Comparison of ENCODE assay signal across 18 cellular contexts in the genomic region with DNA sequence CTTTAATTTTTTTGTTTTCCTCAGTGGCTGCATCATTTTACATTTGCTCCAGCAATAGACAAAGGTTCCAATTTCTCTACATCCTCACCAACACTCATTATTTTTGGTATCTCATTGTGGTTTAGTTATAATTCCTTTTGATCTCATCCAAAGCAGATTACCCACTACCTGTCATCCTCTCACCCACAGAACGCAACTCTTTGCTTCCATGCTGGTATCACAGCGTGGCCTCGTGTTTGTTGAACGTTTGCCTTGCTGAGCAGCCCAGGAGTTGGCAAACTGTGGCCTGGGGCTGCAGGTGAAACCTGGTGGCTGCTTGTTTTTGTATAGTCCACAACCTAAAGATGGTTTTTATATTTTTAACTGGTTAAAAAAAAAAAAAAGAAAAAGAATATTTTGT.
A peak's percentile ranks its signal among the peaks of the same experiment; 100 is the strongest.
DNase-seq lines count a peak whose midpoint lies in the region; ATAC-seq and TF ChIP-seq lines count a peak whose summit lies in the region.
"Had no signal": no experiment of that assay in that cellular context is flagged by ENCODE, and none has a peak within 500 bp of the region (broad histone marks: within the 10 kb centered on the region; RNA-seq: fewer than 3 reads in every experiment).

No MANE protein-coding gene starts in this region.

- no peak for ATAC-seq in stimulated activated naive CD8-positive, alpha-beta T cell treated with anti-CD3 and anti-CD28 coated beads, Interleukin-15, Interleukin-2, amounts not matched to agents 100 U/mL and 50 U/mL, for 24 hours
- no peak for ATAC-seq in activated naive CD8-positive, alpha-beta T cell treated with anti-CD3 and anti-CD28 coated beads, Interleukin-2, amount 50 U/mL, for 24 hours
- ATAC-seq in stimulated activated naive CD8-positive, alpha-beta T cell treated with anti-CD3 and anti-CD28 coated beads, Interleukin-15, amount 100 ng/mL, for 72 hours: no peak
- no peak for ATAC-seq in body of pancreas
- ATAC-seq: GM12878 had no signal

- no peak overlapping the region for H3K4me3 ChIP-seq in body of pancreas
- H3K4me3 ChIP-seq: GM12878, PC-9 had no signal

- no peaks in the 10 kb centered on the region for H3K27me3 Mint-ChIP-seq in activated CD4-positive, alpha-beta T cell treated with anti-CD3 and anti-CD28 coated beads, Interleukin-2, amount 10 ng/mL, durations not matched to agents 24 days and 14 days
- H3K27me3 Mint-ChIP-seq in stimulated activated naive CD8-positive, alpha-beta T cell treated with anti-CD3 and anti-CD28 coated beads, Interleukin-15, Interleukin-2, amounts not matched to agents 100 ng/mL and 50 ng/mL, for 24 hours: no peaks in the 10 kb centered on the region
- H3K27me3 Mint-ChIP-seq in activated naive CD8-positive, alpha-beta T cell treated with anti-CD3 and anti-CD28 coated beads, Interleukin-2, amount 50 U/mL, for 24 hours: peaks cover 4% of the 10 kb centered on the region
- H3K27me3 Mint-ChIP-seq in stimulated activated naive CD8-positive, alpha-beta T cell treated with anti-CD3 and anti-CD28 coated beads, Interleukin-15, amount 100 ng/mL, for 72 hours: no peaks in the 10 kb centered on the region

- H3K4me1 Mint-ChIP-seq in activated CD4-positive, alpha-beta T cell treated with anti-CD3 and anti-CD28 coated beads, Interleukin-2, amount 10 ng/mL, durations not matched to agents 24 days and 14 days: peaks cover 47% of the 10 kb centered on the region
- peaks cover 83% of the 10 kb centered on the region for H3K4me1 Mint-ChIP-seq in stimulated activated naive CD8-positive, alpha-beta T cell treated with anti-CD3 and anti-CD28 coated beads, Interleukin-15, Interleukin-2, amounts not matched to agents 100 ng/mL and 50 ng/mL, for 24 hours (ENCODE audit: low read depth)
- H3K4me1 Mint-ChIP-seq in activated naive CD8-positive, alpha-beta T cell treated with anti-CD3 and anti-CD28 coated beads, Interleukin-2, amount 50 U/mL, for 24 hours: peaks cover 83% of the 10 kb centered on the region
- peaks cover 92% of the 10 kb centered on the region for H3K4me1 Mint-ChIP-seq in stimulated activated naive CD8-positive, alpha-beta T cell treated with anti-CD3 and anti-CD28 coated beads, Interleukin-15, amount 100 ng/mL, for 72 hours

- no peak overlapping the region for H3K4me3 Mint-ChIP-seq in activated CD4-positive, alpha-beta T cell treated with anti-CD3 and anti-CD28 coated beads, Interleukin-2, amount 10 ng/mL, durations not matched to agents 24 days and 14 days
- no peak overlapping the region for H3K4me3 Mint-ChIP-seq in stimulated activated naive CD8-positive, alpha-beta T cell treated with anti-CD3 and anti-CD28 coated beads, Interleukin-15, Interleukin-2, amounts not matched to agents 100 ng/mL and 50 ng/mL, for 24 hours
- peak overlapping the region; percentile 17 for H3K4me3 Mint-ChIP-seq in activated naive CD8-positive, alpha-beta T cell treated with anti-CD3 and anti-CD28 coated beads, Interleukin-2, amount 50 U/mL, for 24 hours
- peak overlapping the region; percentile 4 to 6 for H3K4me3 Mint-ChIP-seq in stimulated activated naive CD8-positive, alpha-beta T cell treated with anti-CD3 and anti-CD28 coated beads, Interleukin-15, amount 100 ng/mL, for 72 hours

- DNase-seq in activated CD4-positive, alpha-beta T cell treated with anti-CD3 and anti-CD28 coated beads, Interleukin-2, amount 10 ng/mL, durations not matched to agents 24 days and 14 days: no peak
- no peak for DNase-seq in activated CD4-positive, alpha-beta T cell treated with anti-CD3 and anti-CD28 coated beads, Interleukin-2, amount 50 U/mL, for 1 hour
- no peak for DNase-seq in stimulated activated naive CD8-positive, alpha-beta T cell treated with anti-CD3 and anti-CD28 coated beads, Interleukin-15, Interleukin-2, amounts not matched to agents 100 U/mL and 50 U/mL, for 24 hours
- DNase-seq in activated naive CD8-positive, alpha-beta T cell treated with anti-CD3 and anti-CD28 coated beads, Interleukin-2, amount 50 U/mL, for 24 hours: no peak
- DNase-seq in stimulated activated naive CD8-positive, alpha-beta T cell treated with anti-CD3 and anti-CD28 coated beads, Interleukin-15, amount 100 ng/mL, for 72 hours: no peak
- DNase-seq in body of pancreas (no peak), posterior cingulate gyrus (no peak)
- DNase-seq: CD4-positive, alpha-beta memory T cell; DMS153; GOT3; Karpas-422; NCI-H1417 treated with DMSO at 0.1 percent for 48 hours; NCI-H1930; NCI-H226; NCI-H524; PC-9 had no signal

- TF ChIP-seq CTCF in body of pancreas (IDR thresholded peaks at IDR 0.05): no peak

- no peaks in the 10 kb centered on the region for H3K9me3 ChIP-seq in body of pancreas

- H3K27me3 ChIP-seq in body of pancreas: no peaks in the 10 kb centered on the region

- no peaks in the 10 kb centered on the region for H3K4me1 ChIP-seq in body of pancreas

- intact Hi-C loops in activated CD4-positive, alpha-beta T cell treated with anti-CD3 and anti-CD28 coated beads, Interleukin-2, amount 10 ng/mL, durations not matched to agents 24 days and 14 days (cut with micrococcal nuclease): no loop called here
- intact Hi-C loops in body of pancreas (cut with DNase I) (no loop called here), posterior cingulate gyrus (cut with DNase I) (no loop called here)

- H3K9me3 Mint-ChIP-seq in activated CD4-positive, alpha-beta T cell treated with anti-CD3 and anti-CD28 coated beads, Interleukin-2, amount 10 ng/mL, durations not matched to agents 24 days and 14 days: peaks cover 4% of the 10 kb centered on the region
- H3K9me3 Mint-ChIP-seq in stimulated activated naive CD8-positive, alpha-beta T cell treated with anti-CD3 and anti-CD28 coated beads, Interleukin-15, Interleukin-2, amounts not matched to agents 100 ng/mL and 50 ng/mL, for 24 hours: peaks cover 4% of the 10 kb centered on the region
- no peaks in the 10 kb centered on the region for H3K9me3 Mint-ChIP-seq in activated naive CD8-positive, alpha-beta T cell treated with anti-CD3 and anti-CD28 coated beads, Interleukin-2, amount 50 U/mL, for 24 hours
- H3K9me3 Mint-ChIP-seq in stimulated activated naive CD8-positive, alpha-beta T cell treated with anti-CD3 and anti-CD28 coated beads, Interleukin-15, amount 100 ng/mL, for 72 hours: peaks cover 7 to 9% of the 10 kb centered on the region in 2 donors
- H3K9me3 Mint-ChIP-seq: CD4-positive, alpha-beta memory T cell had no signal

- no peaks in the 10 kb centered on the region for H3K36me3 ChIP-seq in body of pancreas (replicated peaks in 1 of 2; ENCODE audit: insufficient read depth in 1 of 2, low read depth in 2 of 2)

- peaks cover 4% of the 10 kb centered on the region for H3K36me3 Mint-ChIP-seq in activated CD4-positive, alpha-beta T cell treated with anti-CD3 and anti-CD28 coated beads, Interleukin-2, amount 10 ng/mL, durations not matched to agents 24 days and 14 days (ENCODE audit: low read depth)
- no peaks in the 10 kb centered on the region for H3K36me3 Mint-ChIP-seq in stimulated activated naive CD8-positive, alpha-beta T cell treated with anti-CD3 and anti-CD28 coated beads, Interleukin-15, Interleukin-2, amounts not matched to agents 100 ng/mL and 50 ng/mL, for 24 hours (ENCODE audit: low read depth)
- peaks cover 4% of the 10 kb centered on the region for H3K36me3 Mint-ChIP-seq in activated naive CD8-positive, alpha-beta T cell treated with anti-CD3 and anti-CD28 coated beads, Interleukin-2, amount 50 U/mL, for 24 hours (ENCODE audit: low read depth)
- H3K36me3 Mint-ChIP-seq: CD4-positive, alpha-beta memory T cell had no signal

- 67 to 70% methylated on average over 4 of the region's 4 CpGs for WGBS in body of pancreas, 2 donors

- H3K27ac ChIP-seq in body of pancreas: no peak overlapping the region
- H3K27ac ChIP-seq: PC-9 had no signal

- H3K27ac Mint-ChIP-seq in activated CD4-positive, alpha-beta T cell treated with anti-CD3 and anti-CD28 coated beads, Interleukin-2, amount 10 ng/mL, durations not matched to agents 24 days and 14 days: peak overlapping the region; percentile 34
- H3K27ac Mint-ChIP-seq in stimulated activated naive CD8-positive, alpha-beta T cell treated with anti-CD3 and anti-CD28 coated beads, Interleukin-15, Interleukin-2, amounts not matched to agents 100 ng/mL and 50 ng/mL, for 24 hours: peak overlapping the region; percentile 86
- peak overlapping the region; percentile 73 for H3K27ac Mint-ChIP-seq in activated naive CD8-positive, alpha-beta T cell treated with anti-CD3 and anti-CD28 coated beads, Interleukin-2, amount 50 U/mL, for 24 hours
- H3K27ac Mint-ChIP-seq in stimulated activated naive CD8-positive, alpha-beta T cell treated with anti-CD3 and anti-CD28 coated beads, Interleukin-15, amount 100 ng/mL, for 72 hours: peak overlapping the region in 1 of 2 donors; percentile 54

- no peak for TF ChIP-seq POLR2A in body of pancreas (IDR thresholded peaks at IDR 0.05)

Comparison
In these comparisons a context has a peak if more than half of its experiments do, and no peak if none do; other contexts are left out.
1. H3K4me3 Mint-ChIP-seq: peak in activated naive CD8-positive, alpha-beta T cell treated with anti-CD3 and anti-CD28 coated beads, Interleukin-2, amount 50 U/mL, for 24 hours (single experiment) and stimulated activated naive CD8-positive, alpha-beta T cell treated with anti-CD3 and anti-CD28 coated beads, Interleukin-15, amount 100 ng/mL, for 72 hours (2 of 2); none in activated CD4-positive, alpha-beta T cell treated with anti-CD3 and anti-CD28 coated beads, Interleukin-2, amount 10 ng/mL, durations not matched to agents 24 days and 14 days (single experiment) and stimulated activated naive CD8-positive, alpha-beta T cell treated with anti-CD3 and anti-CD28 coated beads, Interleukin-15, Interleukin-2, amounts not matched to agents 100 ng/mL and 50 ng/mL, for 24 hours (single experiment).